8 cellular contexts compared by ENCODE assay signal in genomic region chr16:89193021-89193575, GRCh38. TPM values are rescaled to one million over a fixed set of nuclear protein-coding genes. Genes with fewer than 3 reads are reported as not detected.
DNase-seq lines count a peak whose midpoint lies in the region; TF ChIP-seq lines count a peak whose summit lies in the region.

No MANE protein-coding gene starts in this region.

- 4 to 13% methylated on average over 11 to 34 of the region's 34 CpGs for WGBS in GM23248 (ENCODE audit: low coverage in 1 of 2, low lambda C conversion rate in 2 of 2, missing lambda C conversion rate in 2 of 2), 2 experiments

- no peak overlapping the region for H3K27ac ChIP-seq in AG04450 (ENCODE audit: low read depth, low read length)
- H3K27ac ChIP-seq in GM23248: no peak overlapping the region

- no peaks in the 10 kb centered on the region for H3K9me2 ChIP-seq in GM23248 (ENCODE audit: insufficient read depth)

- H3K4me1 Mint-ChIP-seq in progenitor cell of endocrine pancreas (ENCODE audit: low read depth): no peaks in the 10 kb centered on the region

- no peak overlapping the region for H3K4me2 ChIP-seq in GM23248 (ENCODE audit: unreplicated experiment)

- DNase-seq in AG04450 (ENCODE audit: low read depth, low spot score) (no peak), GM23248 (peak; percentile 72), T-helper 1 cell (peak in 3 of 5 donors; percentile 36 to 55 (median 42)), fibroblast of gingiva (ENCODE audit: low read depth) (peak; percentile 72), progenitor cell of endocrine pancreas (ENCODE audit: low spot score, unreplicated experiment) (peak; percentile 10), middle frontal gyrus (ENCODE audit: extremely low spot score, low spot score) (no peak), NCI-H1930 (lab: John Stamatoyannopoulos, UW) (no peak), NCI-H1694 treated with DMSO at 0.1 percent for 48 hours (lab: John Stamatoyannopoulos, UW) (no peak)

- in situ Hi-C loops in GM23248 (cut with MboI): no loop called here

- no peaks in the 10 kb centered on the region for H3K4me1 ChIP-seq in GM23248 (ENCODE audit: insufficient read depth)

- H3F3A ChIP-seq in GM23248 (ENCODE audit: insufficient read depth): no peaks in the 10 kb centered on the region

- H2AFZ ChIP-seq in GM23248: no peak overlapping the region

- H3K79me2 ChIP-seq in GM23248 (ENCODE audit: insufficient read depth): no peaks in the 10 kb centered on the region

- no peaks in the 10 kb centered on the region for H3K36me3 Mint-ChIP-seq in progenitor cell of endocrine pancreas (ENCODE audit: insufficient read depth)

- H3K27me3 Mint-ChIP-seq in progenitor cell of endocrine pancreas: peaks cover 29% of the 10 kb centered on the region

- no peak overlapping the region for H3K27ac Mint-ChIP-seq in progenitor cell of endocrine pancreas

- POLR2A ChIA-PET in AG04450 (lab: Yijun Ruan, JAX): interaction anchor here (0.6 to 1.0 kb wide), 4 partner anchors 12 to 27 kb away, joined by 3 to 8 read pairs (median 5); partner anchors contain the start of gene ZNF778

- no peaks in the 10 kb centered on the region for H3K36me3 ChIP-seq in GM23248 (ENCODE audit: low read depth)

- H3K4me3 Mint-ChIP-seq in progenitor cell of endocrine pancreas (ENCODE audit: low read depth): no peak overlapping the region

- CTCF ChIA-PET in AG04450 (lab: Charles Lee): interaction anchor here (0.5 to 1.8 kb wide), 3 partner anchors 26 to 410 kb away, joined by 3 to 6 read pairs (median 3); no protein-coding TSS in a partner anchor

- H4K20me1 ChIP-seq in GM23248 (ENCODE audit: insufficient read depth): no peaks in the 10 kb centered on the region

- TF ChIP-seq CTCF in AG04450 (IDR thresholded peaks at IDR 0.05; ENCODE audit: low read depth, low read length) (no peak), progenitor cell of endocrine pancreas (IDR thresholded peaks at IDR 0.05; ENCODE audit: unreplicated experiment) (no peak)

- H3K4me3 ChIP-seq in AG04450 (ENCODE audit: low read depth, low read length) (peak overlapping the region; percentile 15; the same call in 1 of the 2 replicates), GM23248 (no peak overlapping the region)

- no peak overlapping the region for H3K9ac ChIP-seq in GM23248

- no peaks in the 10 kb centered on the region for H3K9me3 Mint-ChIP-seq in progenitor cell of endocrine pancreas (ENCODE audit: low read depth)

- H3K27me3 ChIP-seq in AG04450 (ENCODE audit: control insufficient read depth, insufficient read depth, low read length): peaks cover under 1% of the 10 kb centered on the region
- no peaks in the 10 kb centered on the region for H3K27me3 ChIP-seq in GM23248 (replicated peaks; ENCODE audit: insufficient read depth)

- H3K9me3 ChIP-seq in AG04450 (ENCODE audit: control insufficient read depth, insufficient read depth, low read length): peaks cover 4% of the 10 kb centered on the region; the same call in 1 of the 2 replicates
- H3K9me3 ChIP-seq in GM23248 (ENCODE audit: low read depth): no peaks in the 10 kb centered on the region

RNA-seq across cellular contexts. Expression of gene SLC22A31, which starts 7.2 kb away (rescaled TPM):
- 0.25 TPM in 1 of 2 replicates, not detected in the other for polyA plus RNA-seq in AG04450 (2011; rRNA removed)
- polyA minus RNA-seq in AG04450 (2011; rRNA and poly(A)+ RNA removed): not detected in 2 replicates
- not detected in 2 replicates for total RNA-seq in GM23248 (2014; rRNA removed; shearing (Covaris generic))
- polyA plus RNA-seq in GM23248 (2016; fragmentation: Nextera tagmentation; extraction: Ambion mirVana): not detected in 2 replicates
- 6.9 and 10.3 TPM in 2 replicates for total RNA-seq in progenitor cell of endocrine pancreas

RNA-seq across cellular contexts. Expression of gene CDH15, which starts 21.6 kb away (rescaled TPM):
- polyA plus RNA-seq in AG04450 (2011; rRNA removed) (0.11 and 0.12 TPM in 2 replicates), GM23248 (2016; fragmentation: Nextera tagmentation; extraction: Ambion mirVana) (0.06 TPM in 2 replicates)
- not detected in 2 replicates for polyA minus RNA-seq in AG04450 (2011; rRNA and poly(A)+ RNA removed)
- not detected in 2 replicates for total RNA-seq in GM23248 (2014; rRNA removed; shearing (Covaris generic))
- total RNA-seq in progenitor cell of endocrine pancreas: not detected in 2 replicates

RNA-seq across cellular contexts. Expression of gene ZNF778, which starts 24.4 kb away (rescaled TPM):
- polyA plus RNA-seq in AG04450 (2011; rRNA removed) (11.3 and 13.1 TPM in 2 replicates), GM23248 (2016; fragmentation: Nextera tagmentation; extraction: Ambion mirVana) (3.0 and 4.0 TPM in 2 replicates)
- polyA minus RNA-seq in AG04450 (2011; rRNA and poly(A)+ RNA removed): 11.8 and 22.6 TPM in 2 replicates
- 3.6 and 16.6 TPM in 2 replicates for total RNA-seq in GM23248 (2014; rRNA removed; shearing (Covaris generic))
- total RNA-seq in progenitor cell of endocrine pancreas: 10.5 and 11.2 TPM in 2 replicates

Comparison
In these comparisons a context has a peak if more than half of its experiments do, and no peak if none do; other contexts are left out.
1. DNase-seq: peak in GM23248 (single experiment), T-helper 1 cell (3 of 5), fibroblast of gingiva (single experiment) and progenitor cell of endocrine pancreas (single experiment); none in AG04450 (single experiment), middle frontal gyrus (single experiment), NCI-H1930 (0 of 2) and NCI-H1694 treated with DMSO at 0.1 percent for 48 hours (single experiment).